ENCODE assay signal across 25 cellular contexts in the genomic region with DNA sequence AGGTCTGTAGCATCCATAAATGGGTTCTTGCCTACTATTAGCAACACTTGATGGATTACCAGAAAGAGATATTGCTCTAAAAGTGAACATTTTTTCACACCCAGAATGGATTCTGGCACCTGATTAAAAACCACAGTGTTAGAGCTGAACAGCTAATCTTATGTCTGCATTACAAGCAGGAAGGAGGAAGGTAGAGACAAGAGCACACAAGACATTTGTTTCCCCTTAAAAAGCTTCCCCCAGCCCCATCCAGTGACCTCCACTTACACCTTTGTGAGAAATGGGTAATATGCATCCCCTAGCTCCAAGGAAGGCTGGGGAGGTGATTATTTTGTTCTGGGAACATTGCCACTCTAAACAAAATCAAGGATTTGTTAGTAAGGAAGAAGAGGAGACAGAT. TPM values are rescaled to one million over a fixed set of nuclear protein-coding genes. Genes with fewer than 3 reads are reported as not detected.
"Had no signal": no experiment of that assay in that cellular context is flagged by ENCODE, and none has a peak within 500 bp of the region (broad histone marks: within the 10 kb centered on the region; RNA-seq: fewer than 3 reads in every experiment).

No MANE protein-coding gene starts in this region.

- H2AFZ ChIP-seq: parathyroid adenoma had no signal

- H3K4me3 ChIP-seq: gastrocnemius medialis, heart left ventricle, hepatocyte, left lung, right lobe of liver, suprapubic skin, transverse colon, vagina had no signal

- H3K9me3 Mint-ChIP-seq: stimulated activated naive CD8-positive, alpha-beta T cell treated with anti-CD3 and anti-CD28 coated beads, Interleukin-15, amount 100 ng/mL, for 72 hours had no signal

- ATAC-seq: esophagus mucosa; gastrocnemius medialis; heart left ventricle; left cardiac atrium; left lung; naive thymus-derived CD8-positive, alpha-beta T cell; right lobe of liver; stimulated activated naive CD8-positive, alpha-beta T cell treated with anti-CD3 and anti-CD28 coated beads, Interleukin-15, amount 100 ng/mL, for 72 hours had no signal

- H3K9ac ChIP-seq: parathyroid adenoma had no signal

- H3K27ac Mint-ChIP-seq: mesothelial cell of epicardium; naive thymus-derived CD8-positive, alpha-beta T cell; progenitor cell of endocrine pancreas; stimulated activated naive CD8-positive, alpha-beta T cell treated with anti-CD3 and anti-CD28 coated beads, Interleukin-15, amount 100 ng/mL, for 72 hours had no signal

- DNase-seq: cortex of kidney; foreskin fibroblast; gastrocnemius medialis; heart left ventricle; left cardiac atrium; left lung; mesenchymal stem cell; naive thymus-derived CD8-positive, alpha-beta T cell; right lobe of liver; small intestine; stimulated activated CD4-positive, alpha-beta T cell treated with anti-CD3 and anti-CD28 coated beads, Interleukin-15, amount 100 ng/mL, for 24 hours; stimulated activated CD4-positive, alpha-beta T cell treated with anti-CD3 and anti-CD28 coated beads, Interleukin-4, amount 100 ng/mL, for 1 hour; stimulated activated CD8-positive, alpha-beta memory T cell treated with anti-CD3 and anti-CD28 coated beads, Interleukin-4, amount 100 ng/mL, for 48 hours; stimulated activated naive CD4-positive, alpha-beta T cell; stimulated activated naive CD8-positive, alpha-beta T cell treated with anti-CD3 and anti-CD28 coated beads, Interleukin-15, amount 100 ng/mL, for 72 hours; transverse colon had no signal

- H3K4me3 Mint-ChIP-seq: mesothelial cell of epicardium; stimulated activated naive CD8-positive, alpha-beta T cell treated with anti-CD3 and anti-CD28 coated beads, Interleukin-15, amount 100 ng/mL, for 72 hours had no signal

- H3K9me3 ChIP-seq: gastrocnemius medialis, heart left ventricle, left lung, right lobe of liver, suprapubic skin, transverse colon, vagina had no signal

- FAIRE-seq: islet of Langerhans, small intestine had no signal

- H3K4me1 ChIP-seq: parathyroid adenoma had no signal

- H3K27ac ChIP-seq: epithelial cell of prostate, gastrocnemius medialis, heart left ventricle, left lung, parathyroid adenoma, right lobe of liver, suprapubic skin, transverse colon, vagina had no signal

- H3K79me2 ChIP-seq: hepatocyte, parathyroid adenoma had no signal

- H3K36me3 Mint-ChIP-seq: mesothelial cell of epicardium had no signal

- H3K36me3 ChIP-seq: gastrocnemius medialis, heart left ventricle, left lung, right lobe of liver, suprapubic skin, transverse colon, vagina had no signal

- H3K4me2 ChIP-seq: hepatocyte had no signal

RNA-seq across cellular contexts. Expression of a gene that starts 12.0 kb away (rescaled TPM):
- polyA plus RNA-seq: naive thymus-derived CD8-positive, alpha-beta T cell had no signal
